19 cellular contexts compared by ENCODE assay signal in the genomic region with DNA sequence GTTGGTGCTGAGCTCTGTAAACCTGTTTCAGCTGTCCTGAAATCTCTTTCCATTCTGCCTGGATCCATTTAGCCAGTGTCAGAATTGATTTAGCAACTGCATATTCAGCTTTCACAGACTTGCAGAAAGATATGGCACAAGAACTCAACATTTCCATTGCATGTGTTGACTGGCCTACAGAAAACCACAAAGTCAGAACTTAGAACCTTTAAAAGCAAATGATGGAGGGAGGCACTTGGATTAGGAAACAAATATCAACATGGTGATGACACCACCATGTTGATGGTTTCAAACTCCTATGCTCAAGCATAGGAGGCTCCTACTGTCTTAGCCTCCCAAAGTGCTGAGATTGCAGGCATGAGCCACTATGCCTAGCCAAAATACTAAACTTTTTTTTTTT.
"Had no signal": no experiment of that assay in that cellular context is flagged by ENCODE, and none has a peak within 500 bp of the region (broad histone marks: within the 10 kb centered on the region; RNA-seq: fewer than 3 reads in every experiment).

No MANE protein-coding gene starts in this region.

- H3K9me3 Mint-ChIP-seq: activated naive CD4-positive, alpha-beta T cell treated with anti-CD3 and anti-CD28 coated beads, Interleukin-2, amount 50 U/mL, for 72 hours; stimulated activated naive CD8-positive, alpha-beta T cell treated with anti-CD3 and anti-CD28 coated beads, Interleukin-15, Interleukin-2, amounts not matched to agents 100 ng/mL and 50 ng/mL, for 24 hours; T-cell had no signal

- DNase-seq: activated effector memory CD4-positive, alpha-beta T cell treated with Interleukin-2 at 50 U/mL for 16 hours; anterior cingulate cortex; brain microvascular endothelial cell; effector CD8-positive, alpha-beta T cell; left colon; lower lobe of right lung; midbrain; right cardiac atrium; SK-N-SH; stimulated activated CD4-positive, alpha-beta T cell treated with anti-CD3 and anti-CD28 coated beads, Interleukin-4, amount 100 ng/mL, for 4 hours; stimulated activated CD8-positive, alpha-beta memory T cell treated with anti-CD3 and anti-CD28 coated beads, Interleukin-4, amount 100 ng/mL, for 48 hours; T-cell; T-helper 9 cell; testis; upper lobe of left lung had no signal

- ATAC-seq: left colon, lower lobe of right lung, right cardiac atrium, T-cell had no signal

- H3K4me3 ChIP-seq: lower lobe of right lung, smooth muscle cell, testis, upper lobe of left lung had no signal

- H3K4me3 Mint-ChIP-seq: stimulated activated naive CD8-positive, alpha-beta T cell treated with anti-CD3 and anti-CD28 coated beads, Interleukin-15, Interleukin-2, amounts not matched to agents 100 ng/mL and 50 ng/mL, for 24 hours; T-cell had no signal

- H3K27me3 Mint-ChIP-seq: progenitor cell of endocrine pancreas; stimulated activated naive CD8-positive, alpha-beta T cell treated with anti-CD3 and anti-CD28 coated beads, Interleukin-15, Interleukin-2, amounts not matched to agents 100 ng/mL and 50 ng/mL, for 24 hours; T-cell had no signal

- H3K27ac Mint-ChIP-seq: progenitor cell of endocrine pancreas had no signal
